ENCODE assay signal across 20 cellular contexts in genomic region chr2:17122887-17123501, GRCh38.
DNase-seq lines count a peak whose midpoint lies in the region; ATAC-seq, FAIRE-seq and TF ChIP-seq lines count a peak whose summit lies in the region.
"Had no signal": no experiment of that assay in that cellular context is flagged by ENCODE, and none has a peak within 500 bp of the region (broad histone marks: within the 10 kb centered on the region; RNA-seq: fewer than 3 reads in every experiment).

No MANE protein-coding gene starts in this region.

- H3K4me2 ChIP-seq in K562 (ENCODE audit: insufficient read depth, low read length), result peak overlapping the region; percentile 67
- H3K4me2 ChIP-seq: KMS-11 had no signal

- CTCF ChIA-PET in K562 (lab: Yijun Ruan, JAX; ENCODE audit: low intra/inter-chr PET ratio), result no interaction called here
- CTCF ChIA-PET in naive thymus-derived CD4-positive, alpha-beta T cell (lab: Charles Lee), result no interaction called here

- no peak for TF ChIP-seq CTCF in K562 (IDR thresholded peaks at IDR 0.05 in 2 of 3, conservative IDR thresholded peaks at IDR 0.05 in 1 of 3; ENCODE audit: insufficient read depth in 2 of 3, low read depth in 1 of 3, low read length in 3 of 3)

- H3K4me3 Mint-ChIP-seq in naive thymus-derived CD4-positive, alpha-beta T cell, result no peak overlapping the region
- H3K4me3 Mint-ChIP-seq in stimulated activated naive B cell treated with anti-CD40 and anti-IgM and Interleukin-4, amounts not matched to agents 10 μg/mL and 1 μg/mL and 100 μg/mL, for 72 hours, result no peak overlapping the region
- H3K4me3 Mint-ChIP-seq: H9 had no signal

- no peaks in the 10 kb centered on the region for H4K20me1 ChIP-seq in K562 (replicated peaks; ENCODE audit: control insufficient read depth, insufficient read depth, low read length)

- H3K9me1 ChIP-seq in K562 (ENCODE audit: control insufficient read depth, insufficient read depth, low read length), result no peaks in the 10 kb centered on the region

- TF ChIP-seq POLR2A in K562 (conservative IDR thresholded peaks at IDR 0.05), result no peak; the same call in 1 of the 2 replicates

- peaks cover 2% of the 10 kb centered on the region; the same call in 1 of the 2 replicates for H3K4me1 ChIP-seq in SJCRH30
- peaks cover 13 to 69% of the 10 kb centered on the region in 2 experiments for H3K4me1 ChIP-seq in K562 (replicated peaks in 1 of 2; ENCODE audit: control insufficient read depth in 2 of 2, insufficient read depth in 2 of 2, low read length in 2 of 2)
- H3K4me1 ChIP-seq in naive thymus-derived CD4-positive, alpha-beta T cell (ENCODE audit: control insufficient read depth in 2 of 2, insufficient read depth in 2 of 2, low read length in 2 of 2), result no peaks in the 10 kb centered on the region
- H3K4me1 ChIP-seq: Caco-2 had no signal

- H3K79me2 ChIP-seq in K562 (ENCODE audit: control insufficient read depth, insufficient read depth, low read length), result no peaks in the 10 kb centered on the region

- 2% methylated on average over 7 of the region's 7 CpGs for WGBS in K562 (ENCODE audit: insufficient coverage, low coverage, missing lambda C conversion rate)

- no peaks in the 10 kb centered on the region for H3K36me3 Mint-ChIP-seq in naive thymus-derived CD4-positive, alpha-beta T cell
- H3K36me3 Mint-ChIP-seq in stimulated activated naive B cell treated with anti-CD40 and anti-IgM and Interleukin-4, amounts not matched to agents 10 μg/mL and 1 μg/mL and 100 μg/mL, for 72 hours, result no peaks in the 10 kb centered on the region

- BruUV-seq in K562 (replicated peaks; lab: Mats Ljungman, UMichigan), result no TSS peak

- no peak overlapping the region for H3K27ac Mint-ChIP-seq in naive thymus-derived CD4-positive, alpha-beta T cell
- H3K27ac Mint-ChIP-seq in stimulated activated naive B cell treated with anti-CD40 and anti-IgM and Interleukin-4, amounts not matched to agents 10 μg/mL and 1 μg/mL and 100 μg/mL, for 72 hours, result no peak overlapping the region

- H3K27ac ChIP-seq in SJCRH30 (no peak overlapping the region), K562 (ENCODE audit: extremely low read depth, low read depth, low read length) (peak overlapping the region; percentile 63)
- H3K27ac ChIP-seq in naive thymus-derived CD4-positive, alpha-beta T cell (ENCODE audit: low read depth, low read length), result no peak overlapping the region
- H3K27ac ChIP-seq: KMS-11 had no signal

- no peaks in the 10 kb centered on the region for H3K27me3 ChIP-seq in SJCRH30
- H3K27me3 ChIP-seq in K562 (ENCODE audit: control insufficient read depth in 2 of 2, insufficient read depth in 2 of 2, low read length in 2 of 2), result no peaks in the 10 kb centered on the region
- no peaks in the 10 kb centered on the region for H3K27me3 ChIP-seq in naive thymus-derived CD4-positive, alpha-beta T cell (ENCODE audit: control insufficient read depth in 2 of 2, insufficient read depth in 2 of 2, low read length in 2 of 2)

- H3K9me3 ChIP-seq in SJCRH30 (replicated peaks) (no peaks in the 10 kb centered on the region), K562 (replicated peaks; ENCODE audit: control insufficient read depth, insufficient read depth, low read depth, low read length) (no peaks in the 10 kb centered on the region)
- H3K9me3 ChIP-seq in naive thymus-derived CD4-positive, alpha-beta T cell (ENCODE audit: control insufficient read depth in 2 of 3, low read length in 3 of 3), result no peaks in the 10 kb centered on the region
- H3K9me3 ChIP-seq: Caco-2 had no signal

- POLR2A ChIA-PET in K562 (lab: Yijun Ruan, JAX), result interaction anchor here (1.0 to 1.5 kb wide), 4 partner anchors 10 to 26 kb away, joined by 3 read pairs; no protein-coding TSS in a partner anchor
- POLR2A ChIA-PET in naive thymus-derived CD4-positive, alpha-beta T cell (lab: Charles Lee), result no interaction called here

- peak overlapping the region; percentile 77 for H2AFZ ChIP-seq in K562 (ENCODE audit: low read depth, low read length)

- FAIRE-seq in K562 (lab: Jason Lieb, UNC), result peak; percentile 85
- FAIRE-seq: G401.6 had no signal

- in situ Hi-C loops in KBM-7 (cut with MboI; ENCODE audit: low pct_unique_long_range_greater_than_20kb, low sequenced_read_pairs) (no loop called here), K562 (cut with MboI) (no loop called here)

- H3K4me1 Mint-ChIP-seq in naive thymus-derived CD4-positive, alpha-beta T cell, result no peaks in the 10 kb centered on the region
- H3K4me1 Mint-ChIP-seq in stimulated activated naive B cell treated with anti-CD40 and anti-IgM and Interleukin-4, amounts not matched to agents 10 μg/mL and 1 μg/mL and 100 μg/mL, for 72 hours, result peaks cover 10 to 16% of the 10 kb centered on the region in 2 donors
- H3K4me1 Mint-ChIP-seq: H9 had no signal

- peaks cover 0 to 5% (median 0%) of the 10 kb centered on the region in 5 donors for H3K27me3 Mint-ChIP-seq in naive thymus-derived CD4-positive, alpha-beta T cell
- no peaks in the 10 kb centered on the region for H3K27me3 Mint-ChIP-seq in stimulated activated naive B cell treated with anti-CD40 and anti-IgM and Interleukin-4, amounts not matched to agents 10 μg/mL and 1 μg/mL and 100 μg/mL, for 72 hours

- H3K9me3 Mint-ChIP-seq in naive thymus-derived CD4-positive, alpha-beta T cell, result peaks cover 0 to 10% (median 0%) of the 10 kb centered on the region in 11 donors
- H3K9me3 Mint-ChIP-seq in stimulated activated naive B cell treated with anti-CD40 and anti-IgM and Interleukin-4, amounts not matched to agents 10 μg/mL and 1 μg/mL and 100 μg/mL, for 72 hours, result no peaks in the 10 kb centered on the region
- H3K9me3 Mint-ChIP-seq: H9 had no signal

- DNase-seq in KBM-7, result peak; percentile 29
- DNase-seq in SJCRH30, result peak; percentile 38 to 63
- DNase-seq in K562 (ENCODE audit: extremely low read depth in 1 of 4, low spot score in 3 of 4), result peak; percentile 69 to 93 (median 79)
- DNase-seq in naive thymus-derived CD4-positive, alpha-beta T cell, result no peak
- DNase-seq in RKO (ENCODE audit: low spot score), result no peak
- DNase-seq in stimulated activated naive B cell treated with anti-CD40 and anti-IgM and Interleukin-4, amounts not matched to agents 10 μg/mL and 1 μg/mL and 100 μg/mL, for 72 hours, result no peak
- DNase-seq: ACHN, AML-193, Caco-2, H9, NCI-H1048, NCI-H1436, NCI-H1930, NCI-H226, NCI-H524 had no signal

- TF ChIP-seq RAD21 in K562 (CRISPR knock-in tag; conservative IDR thresholded peaks at IDR 0.05 in 1 of 2, IDR thresholded peaks at IDR 0.05 in 1 of 2), result no peak

- ATAC-seq in K562, result peak; percentile 89
- ATAC-seq in naive thymus-derived CD4-positive, alpha-beta T cell, result peak; percentile 38
- ATAC-seq in GM21360 (IDR thresholded peaks at IDR 0.05; ENCODE audit: unreplicated experiment), result no peak
- ATAC-seq in HG03175 (IDR thresholded peaks at IDR 0.05; ENCODE audit: unreplicated experiment), result no peak
- no peak for ATAC-seq in stimulated activated naive B cell treated with anti-CD40 and anti-IgM and Interleukin-4, amounts not matched to agents 10 μg/mL and 1 μg/mL and 100 μg/mL, for 72 hours (replicated peaks)
- ATAC-seq: Right ventricle myocardium inferior had no signal

- intact Hi-C loops in K562 (cut with micrococcal nuclease), result loop anchor here (10.0 kb wide), 1 partner anchor 488 kb away; no protein-coding TSS in a partner anchor
- intact Hi-C loops in naive thymus-derived CD4-positive, alpha-beta T cell (cut with micrococcal nuclease), result no loop called here

- H3K4me3 ChIP-seq in SJCRH30, result no peak overlapping the region
- H3K4me3 ChIP-seq in K562, result no peak overlapping the region
- no peak overlapping the region for H3K4me3 ChIP-seq in naive thymus-derived CD4-positive, alpha-beta T cell (ENCODE audit: low read length)

- peak; percentile 97 for TF ChIP-seq EP300 in K562 (IDR thresholded peaks at IDR 0.05; ENCODE audit: low read length)

- H3K36me3 ChIP-seq in SJCRH30, result no peaks in the 10 kb centered on the region
- H3K36me3 ChIP-seq in K562 (ENCODE audit: control insufficient read depth, insufficient read depth, low read length), result no peaks in the 10 kb centered on the region
- H3K36me3 ChIP-seq in naive thymus-derived CD4-positive, alpha-beta T cell (ENCODE audit: control insufficient read depth in 2 of 3, insufficient read depth in 3 of 3, low read length in 3 of 3), result no peaks in the 10 kb centered on the region

- H3K9ac ChIP-seq in K562 (ENCODE audit: insufficient read depth in 1 of 2, low read depth in 2 of 2, low read length in 2 of 2), result peak overlapping the region; percentile 15 to 39; a peak in 1 of 4 replicates
- H3K9ac ChIP-seq: KMS-11 had no signal

TF ChIP-seq in K562, 482 proteins besides CTCF, POLR2A, EP300 and RAD21 (continues in another document):
- TF ChIP-seq TEAD2 (tag; IDR thresholded peaks at IDR 0.05) (no peak), NR3C1 (CRISPR knock-in tag; IDR thresholded peaks at IDR 0.05) (no peak), HSF4 (CRISPR knock-in tag; IDR thresholded peaks at IDR 0.05; ENCODE audit: borderline replicate concordance) (no peak), ELF1 (tag; IDR thresholded peaks at IDR 0.05) (peak; percentile 77), PYGO2 (tag; IDR thresholded peaks at IDR 0.05) (no peak), STAT6 (CRISPR knock-in tag; IDR thresholded peaks at IDR 0.05) (no peak), HMGN3 (IDR thresholded peaks at IDR 0.05; ENCODE audit: borderline replicate concordance, extremely low read depth, insufficient read length, low read depth, low read length) (peak; percentile 35), SAP30 (IDR thresholded peaks at IDR 0.05; ENCODE audit: borderline replicate concordance, insufficient read depth, low read depth, low read length, poor library complexity, severe bottlenecking) (no peak), MEIS2 (IDR thresholded peaks at IDR 0.05; ENCODE audit: partially characterized antibody) (peak; percentile 71)

Comparison
In these comparisons a context has a peak if more than half of its experiments do, and no peak if none do; other contexts are left out.
1. DNase-seq: peak in KBM-7 (single experiment), SJCRH30 (2 of 2) and K562 (4 of 4); none in naive thymus-derived CD4-positive, alpha-beta T cell (0 of 9), RKO (single experiment) and stimulated activated naive B cell treated with anti-CD40 and anti-IgM and Interleukin-4, amounts not matched to agents 10 μg/mL and 1 μg/mL and 100 μg/mL, for 72 hours (single experiment).
2. ATAC-seq: peak in K562 (single experiment) and naive thymus-derived CD4-positive, alpha-beta T cell (single experiment); none in GM21360 (single experiment), HG03175 (single experiment) and stimulated activated naive B cell treated with anti-CD40 and anti-IgM and Interleukin-4, amounts not matched to agents 10 μg/mL and 1 μg/mL and 100 μg/mL, for 72 hours (0 of 2).